8 cellular contexts compared by ENCODE assay signal in the genomic region with DNA sequence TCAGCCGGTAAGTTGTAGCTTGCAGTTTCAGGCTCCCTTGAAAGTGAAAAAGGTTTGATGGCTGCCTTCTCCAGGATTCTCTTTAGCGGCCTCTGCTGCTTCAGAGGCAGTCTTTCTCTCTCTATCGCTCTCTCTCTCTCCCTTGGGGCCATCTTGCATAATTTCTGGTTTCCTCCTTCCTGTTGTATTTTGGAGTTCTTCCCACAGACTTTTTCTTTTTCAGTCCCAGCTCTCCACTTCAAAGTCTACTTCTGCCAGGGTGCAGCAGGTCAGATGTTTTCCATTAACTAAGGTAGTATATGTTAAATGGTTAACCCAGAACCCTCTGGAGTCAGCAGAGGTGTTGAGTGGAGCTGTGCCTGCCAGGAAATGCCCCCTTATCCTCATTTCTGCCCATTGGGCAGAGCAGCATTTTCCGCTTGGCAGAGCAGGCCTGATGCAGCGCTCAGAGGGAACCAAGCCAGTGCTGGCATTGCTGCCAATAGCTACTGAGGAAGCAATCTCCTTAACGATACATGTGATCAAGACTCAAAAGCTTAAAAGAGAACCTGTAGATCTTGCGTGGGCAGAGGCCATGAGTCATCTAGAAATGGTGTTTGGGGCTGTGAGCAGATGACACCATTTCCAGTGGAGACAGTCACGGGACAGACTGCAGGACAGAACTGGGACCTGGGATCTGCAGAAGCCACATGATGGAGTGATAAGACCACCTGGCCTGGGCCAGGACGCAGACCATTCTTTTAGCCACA. TPM values are rescaled to one million over a fixed set of nuclear protein-coding genes. Genes with fewer than 3 reads are reported as not detected.
A peak's percentile ranks its signal among the peaks of the same experiment; 100 is the strongest.
DNase-seq lines count a peak whose midpoint lies in the region; ATAC-seq and TF ChIP-seq lines count a peak whose summit lies in the region.

No MANE protein-coding gene starts in this region.

- H3K27me3 ChIP-seq in left ventricle myocardium inferior (ENCODE audit: low read depth) (no peaks in the 10 kb centered on the region), gastrocnemius medialis (no peaks in the 10 kb centered on the region), spleen (replicated peaks in 1 of 7) (no peaks in the 10 kb centered on the region)

- H3K9me3 ChIP-seq in left ventricle myocardium inferior (replicated peaks) (no peaks in the 10 kb centered on the region), gastrocnemius medialis (no peaks in the 10 kb centered on the region), spleen (no peaks in the 10 kb centered on the region)

- WGBS in spleen, 5 donors = 25 to 42% (median 37%) methylated on average over 9 of the region's 9 CpGs

- peak in 48 of 76 experiments; percentile 1 to 82 (median 24) for DNase-seq in HUDEP-2 (lab: John Stamatoyannopoulos, UW; ENCODE audit: unreplicated experiment in 76 of 76)
- DNase-seq in activated naive CD4-positive, alpha-beta T cell treated with anti-CD3 and anti-CD28 coated beads, Interleukin-2, amount 50 U/mL, for 16 hours = peak; percentile 33
- DNase-seq in left ventricle myocardium inferior = peak; percentile 69
- DNase-seq in gastrocnemius medialis = peak; percentile 15 to 47
- no peak for DNase-seq in spleen
- no peak for DNase-seq in germinal center (ENCODE audit: low spot score)

- H3K4me3 ChIP-seq in left ventricle myocardium inferior (no peak overlapping the region), gastrocnemius medialis (no peak overlapping the region), spleen (no peak overlapping the region)

- H3K4me1 ChIP-seq in left ventricle myocardium inferior = peaks cover 32% of the 10 kb centered on the region
- H3K4me1 ChIP-seq in gastrocnemius medialis = peaks cover 7 to 19% of the 10 kb centered on the region in 2 donors
- peaks cover 0 to 23% (median 9%) of the 10 kb centered on the region in 6 donors for H3K4me1 ChIP-seq in spleen

- intact Hi-C loops in left ventricle myocardium inferior (cut with micrococcal nuclease) (no loop called here), gastrocnemius medialis (cut with DNase I; ENCODE audit: low total_unique reads) (no loop called here), spleen (cut with DNase I; ENCODE audit: low total_unique reads) (no loop called here)

- peak overlapping the region; percentile 76 for H3K27ac ChIP-seq in left ventricle myocardium inferior (replicated peaks)
- H3K27ac ChIP-seq in gastrocnemius medialis = peak overlapping the region; percentile 11 to 48 (median 20)
- H3K27ac ChIP-seq in spleen = peak overlapping the region in 2 of 8 donors; percentile 11 to 23

- TF ChIP-seq POLR2A in gastrocnemius medialis (IDR thresholded peaks at IDR 0.05) (no peak), spleen (IDR thresholded peaks at IDR 0.05) (no peak)

- H3K36me3 ChIP-seq in left ventricle myocardium inferior (no peaks in the 10 kb centered on the region), gastrocnemius medialis (no peaks in the 10 kb centered on the region), spleen (no peaks in the 10 kb centered on the region)

- peak; percentile 36 for TF ChIP-seq CTCF in GM12873 (IDR thresholded peaks at IDR 0.05; ENCODE audit: insufficient read depth, low read depth, low read length, missing control alignments)
- peak; percentile 46 for TF ChIP-seq CTCF in left ventricle myocardium inferior (IDR thresholded peaks at IDR 0.05; ENCODE audit: borderline replicate concordance)
- TF ChIP-seq CTCF in gastrocnemius medialis (IDR thresholded peaks at IDR 0.05 in 4 of 5, conservative IDR thresholded peaks at IDR 0.05 in 1 of 5) = peak in 2 of 5 experiments; percentile 11 to 18
- no peak for TF ChIP-seq CTCF in spleen (IDR thresholded peaks at IDR 0.05 in 8 of 11, conservative IDR thresholded peaks at IDR 0.05 in 3 of 11)

- in situ Hi-C loops in gastrocnemius medialis (cut with MboI; ENCODE audit: low sequenced_read_pairs in 4 of 4) = no loop called here

- ATAC-seq in GM21447 (IDR thresholded peaks at IDR 0.05; ENCODE audit: unreplicated experiment) = peak; percentile 82
- peak; percentile 58 to 80 for ATAC-seq in gastrocnemius medialis

RNA-seq across cellular contexts. Expression of gene DBI, which starts 20.8 kb away (rescaled TPM):
- total RNA-seq in left ventricle myocardium inferior (303 TPM), gastrocnemius medialis (100 to 1,000 TPM in 1 of 4 donors, 10 to 100 TPM in 3; 17.3 to 102 (median 55.2) TPM), spleen (10 to 100 TPM; 37.3 to 70.0 (median 49.9) TPM)
- polyA plus RNA-seq in spleen = 100 to 1,000 TPM; 178 to 321 (median 286) TPM

RNA-seq across cellular contexts. Expression of gene C2orf76, which starts 20.9 kb away (rescaled TPM):
- total RNA-seq in left ventricle myocardium inferior (7.3 TPM), gastrocnemius medialis (1 to 10 TPM in 2 of 4 donors, under 1 TPM in 1, not detected in 1; 0.61 to 5.9 (median 2.6) TPM), spleen (10 to 100 TPM in 1 of 7 donors, 1 to 10 TPM in 6; 4.8 to 12.0 (median 7.2) TPM)
- 10 to 100 TPM; 11.2 to 21.7 (median 18.6) TPM for polyA plus RNA-seq in spleen

RNA-seq across cellular contexts. Expression of gene TMEM37, which starts 44.1 kb away (rescaled TPM):
- total RNA-seq in left ventricle myocardium inferior = 2.4 TPM
- 1 to 10 TPM in 1 of 4 donors, under 1 TPM in 3; 0.49 to 2.7 (median 0.64) TPM for total RNA-seq in gastrocnemius medialis
- 10 to 100 TPM; 24.1 to 53.2 (median 35.9) TPM for total RNA-seq in spleen
- 10 to 100 TPM in 2 of 3 donors, 1 to 10 TPM in 1; 5.9 to 16.5 (median 12.4) TPM for polyA plus RNA-seq in spleen

Comparison
In these comparisons a context has a peak if more than half of its experiments do, and no peak if none do; other contexts are left out.
1. CTCF ChIP-seq: peak in GM12873 (single experiment) and left ventricle myocardium inferior (single experiment); none in spleen (0 of 11).
2. DNase-seq: peak in HUDEP-2 (48 of 76), activated naive CD4-positive, alpha-beta T cell treated with anti-CD3 and anti-CD28 coated beads, Interleukin-2, amount 50 U/mL, for 16 hours (single experiment), left ventricle myocardium inferior (single experiment) and gastrocnemius medialis (2 of 2); none in spleen (single experiment) and germinal center (single experiment).